ENCODE assay signal across 19 cellular contexts in the genomic region with DNA sequence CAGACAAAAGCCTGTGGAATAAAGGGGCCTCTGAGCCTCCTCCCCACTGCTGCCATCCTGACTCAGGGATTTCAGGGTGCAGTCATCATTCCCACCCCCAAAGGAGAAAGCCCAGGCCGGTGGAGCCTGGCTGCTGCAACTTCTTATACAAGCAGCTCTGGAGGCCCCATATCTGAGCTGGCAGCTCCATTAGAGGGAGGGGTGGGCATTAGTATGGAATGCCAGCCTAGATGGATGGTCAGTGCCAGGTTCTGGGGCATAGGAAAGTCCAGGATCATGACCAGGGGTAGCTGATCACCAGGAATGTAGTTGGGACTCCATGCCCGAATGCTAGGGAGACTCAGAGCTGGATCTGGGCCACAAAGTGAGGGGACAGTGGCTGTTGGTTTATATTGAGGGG.
"Had no signal": no experiment of that assay in that cellular context is flagged by ENCODE, and none has a peak within 500 bp of the region (broad histone marks: within the 10 kb centered on the region; RNA-seq: fewer than 3 reads in every experiment).

No MANE protein-coding gene starts in this region.

- DNase-seq: KBM-7; MG63; NCI-H1092; NCI-H1105 treated with DMSO at 0.1 percent for 48 hours; NCI-H1417 treated with DMSO at 0.1 percent for 48 hours; NCI-H146; NCI-H1694 treated with DMSO at 0.1 percent for 48 hours; NCI-H1930; NCI-H2081; NCI-H2107; NCI-H2227 treated with DMSO at 0.1 percent for 48 hours; NCI-H524 treated with DMSO at 0.1 percent for 48 hours; NCI-H69; NCI-H774; NK-92 treated with Interleukin-12 subunit alpha and Interleukin-12 subunit beta, amount 100 ng/mL, for 24 hours; PC-3; SIG-M5 had no signal

- H3K36me3 ChIP-seq: MG63, SJSA1 had no signal

- H3K27ac ChIP-seq: SJSA1, SK-N-MC had no signal

- H3K27me3 ChIP-seq: MG63, SJSA1 had no signal

- H3K9me3 ChIP-seq: MG63, SJSA1 had no signal

- H3K4me1 ChIP-seq: SJSA1 had no signal

- H3K4me3 ChIP-seq: MG63, SJSA1, SK-N-MC had no signal
